In the genomic region with DNA sequence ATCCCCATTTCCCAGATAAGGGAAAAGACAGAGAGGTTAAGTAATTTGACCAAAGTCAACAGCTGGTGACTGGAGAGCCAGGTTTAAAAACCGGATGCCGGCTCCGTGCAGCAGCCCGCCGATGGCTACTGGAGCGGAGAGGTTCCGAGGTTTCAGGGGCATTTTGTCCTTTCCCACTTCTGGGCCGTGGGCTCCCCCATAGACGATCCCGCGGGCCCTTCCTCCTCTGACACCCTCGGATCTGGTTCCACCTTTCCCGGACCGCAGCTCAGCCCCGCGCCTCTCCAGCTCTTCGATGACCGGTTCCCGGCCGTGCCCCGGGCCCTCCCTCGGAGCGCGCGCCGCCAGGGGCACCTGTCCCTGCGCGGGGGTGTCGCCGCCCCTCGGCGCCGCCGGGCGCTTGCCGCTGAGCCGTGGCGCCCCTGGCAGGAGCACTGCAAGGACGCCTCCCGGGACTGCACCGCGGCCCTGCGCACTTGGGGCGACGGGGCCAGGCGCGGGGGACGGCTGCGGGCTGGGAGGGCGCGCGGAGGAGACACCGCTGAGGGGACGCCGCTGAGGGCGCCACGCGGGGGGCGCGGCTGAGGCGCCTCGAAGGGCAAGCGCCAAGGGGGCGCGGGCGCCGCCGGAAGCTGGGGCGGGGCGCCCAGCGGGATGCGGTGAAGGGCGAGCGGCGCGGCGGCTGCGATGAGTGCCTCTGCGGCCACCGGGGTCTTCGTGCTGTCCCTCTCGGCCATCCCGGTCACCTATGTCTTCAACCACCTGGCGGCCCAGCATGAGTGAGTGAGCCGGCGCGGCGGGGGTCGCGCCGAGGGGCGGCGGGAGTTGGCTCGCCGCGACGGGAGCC, we compare ENCODE assay signal across 8 cellular contexts. TPM values are rescaled to one million over a fixed set of nuclear protein-coding genes. Genes with fewer than 3 reads are reported as not detected.
DNase-seq lines count a peak whose midpoint lies in the region; ATAC-seq and TF ChIP-seq lines count a peak whose summit lies in the region.

Gene TM6SF1 (plus strand): TSS at position 652 of the 847 bp plus-strand sequence. CDS start 36 bp downstream, at position 688.

- no peaks in the 10 kb centered on the region for H3K36me3 ChIP-seq in breast epithelium
- no peaks in the 10 kb centered on the region for H3K36me3 ChIP-seq in mammary epithelial cell (ENCODE audit: insufficient read depth, low read length)
- H3K36me3 ChIP-seq in kidney epithelial cell (ENCODE audit: control insufficient read depth, insufficient read depth, low read length) = no peaks in the 10 kb centered on the region

- peak within 1 kb of the TSS in 1 of 2 donors; percentile 51 for H3K27ac ChIP-seq in breast epithelium
- H3K27ac ChIP-seq in mammary epithelial cell (ENCODE audit: insufficient read depth, low read depth, low read length) = no peak within 1 kb of the TSS

- peaks cover 6% of the 10 kb centered on the region for H3K27me3 Mint-ChIP-seq in MCF 10A (ENCODE audit: insufficient read depth, unreplicated experiment)
- peaks cover 55% of the 10 kb centered on the region for H3K27me3 Mint-ChIP-seq in stimulated activated naive CD8-positive, alpha-beta T cell treated with anti-CD3 and anti-CD28 coated beads, Interleukin-15, Interleukin-2, amounts not matched to agents 100 ng/mL and 50 ng/mL, for 24 hours

- no peak for TF ChIP-seq CTCF in breast epithelium (IDR thresholded peaks at IDR 0.05)
- no peak for TF ChIP-seq CTCF in MCF 10A (IDR thresholded peaks at IDR 0.05; ENCODE audit: unreplicated experiment)
- no peak for TF ChIP-seq CTCF in mammary epithelial cell (conservative IDR thresholded peaks at IDR 0.05 in 1 of 2, IDR thresholded peaks at IDR 0.05 in 1 of 2; ENCODE audit: extremely low read depth in 1 of 2, insufficient read depth in 1 of 2, low read depth in 1 of 2, low read length in 2 of 2)
- TF ChIP-seq CTCF in kidney epithelial cell (IDR thresholded peaks at IDR 0.05; ENCODE audit: insufficient read depth, low read length, poor library complexity, severe bottlenecking) = no peak

- H3K4me3 ChIP-seq in breast epithelium (peak within 1 kb of the TSS; percentile 51 to 73 (median 53)), mammary epithelial cell (replicated peaks in 1 of 3; ENCODE audit: insufficient read depth in 1 of 3, low read depth in 2 of 3, low read length in 3 of 3) (peak within 1 kb of the TSS; percentile 18 to 51 (median 26)), kidney epithelial cell (ENCODE audit: low read depth, low read length) (peak within 1 kb of the TSS; percentile 37)

- no peak within 1 kb of the TSS for H3K4me3 Mint-ChIP-seq in MCF 10A (ENCODE audit: unreplicated experiment)
- H3K4me3 Mint-ChIP-seq in stimulated activated naive CD8-positive, alpha-beta T cell treated with anti-CD3 and anti-CD28 coated beads, Interleukin-15, Interleukin-2, amounts not matched to agents 100 ng/mL and 50 ng/mL, for 24 hours = peak within 1 kb of the TSS; percentile 83

- CTCF ChIA-PET in MCF 10A (lab: Yijun Ruan, JAX) = no interaction called here
- CTCF ChIA-PET in mammary epithelial cell (lab: Charles Lee; ENCODE audit: low non-redundant PET) = no interaction called here

- WGBS in mammary epithelial cell (ENCODE audit: low coverage, missing lambda C conversion rate) = 4% methylated on average over 13 of the region's 97 CpGs

- H4K20me1 ChIP-seq in mammary epithelial cell (ENCODE audit: insufficient read depth, low read length) = no peaks in the 10 kb centered on the region

- H3K36me3 Mint-ChIP-seq in MCF 10A (ENCODE audit: insufficient read depth, unreplicated experiment) = no peaks in the 10 kb centered on the region
- no peaks in the 10 kb centered on the region for H3K36me3 Mint-ChIP-seq in stimulated activated naive CD8-positive, alpha-beta T cell treated with anti-CD3 and anti-CD28 coated beads, Interleukin-15, Interleukin-2, amounts not matched to agents 100 ng/mL and 50 ng/mL, for 24 hours (ENCODE audit: low read depth)

- no TSS peak for BruUV-seq in MCF 10A (replicated peaks; lab: Mats Ljungman, UMichigan)
- no TSS peak for BruUV-seq in mammary epithelial cell (replicated peaks; lab: Mats Ljungman, UMichigan)

- H3K4me1 ChIP-seq in breast epithelium (peaks cover 0 to 4% of the 10 kb centered on the region in 2 donors), mammary epithelial cell (ENCODE audit: insufficient read depth, low read length) (peaks cover 12% of the 10 kb centered on the region)

- H3K9me3 ChIP-seq in breast epithelium = no peaks in the 10 kb centered on the region
- H3K9me3 ChIP-seq in mammary epithelial cell (replicated peaks; ENCODE audit: insufficient read depth, low read length) = no peaks in the 10 kb centered on the region

- H3K4me1 Mint-ChIP-seq in MCF 10A (ENCODE audit: insufficient read depth, unreplicated experiment) = peaks cover 7% of the 10 kb centered on the region
- H3K4me1 Mint-ChIP-seq in stimulated activated naive CD8-positive, alpha-beta T cell treated with anti-CD3 and anti-CD28 coated beads, Interleukin-15, Interleukin-2, amounts not matched to agents 100 ng/mL and 50 ng/mL, for 24 hours (ENCODE audit: low read depth) = peaks cover 19% of the 10 kb centered on the region

- ATAC-seq in HG03095 (IDR thresholded peaks at IDR 0.05; ENCODE audit: unreplicated experiment) (no peak), HG03565 (IDR thresholded peaks at IDR 0.05; ENCODE audit: unreplicated experiment) (no peak)

- H3K27me3 ChIP-seq in breast epithelium (peaks cover 0 to 35% of the 10 kb centered on the region in 2 donors), mammary epithelial cell (ENCODE audit: insufficient read depth, low read length) (peaks cover 12% of the 10 kb centered on the region), kidney epithelial cell (ENCODE audit: control insufficient read depth, insufficient read depth, low read length) (peaks cover 11% of the 10 kb centered on the region)

- in situ Hi-C loops in mammary epithelial cell (cut with MboI; ENCODE audit: low sequenced_read_pairs in 2 of 2) = no loop called here

- intact Hi-C loops in breast epithelium (cut with DNase I; ENCODE audit: low total_unique reads) = no loop called here
- intact Hi-C loops in MCF 10A (cut with micrococcal nuclease) = no loop called here
- intact Hi-C loops in mammary epithelial cell (cut with micrococcal nuclease) = no loop called here

- peak within 1 kb of the TSS; percentile 95 for H3K4me2 ChIP-seq in mammary epithelial cell (ENCODE audit: insufficient read depth, low read depth, low read length)

- peaks cover 9% of the 10 kb centered on the region for H3K9me3 Mint-ChIP-seq in MCF 10A (ENCODE audit: unreplicated experiment)
- no peaks in the 10 kb centered on the region for H3K9me3 Mint-ChIP-seq in stimulated activated naive CD8-positive, alpha-beta T cell treated with anti-CD3 and anti-CD28 coated beads, Interleukin-15, Interleukin-2, amounts not matched to agents 100 ng/mL and 50 ng/mL, for 24 hours

- H3K9ac ChIP-seq in mammary epithelial cell (ENCODE audit: insufficient read depth, low read length) = no peak within 1 kb of the TSS

- POLR2A ChIA-PET in MCF 10A (lab: Yijun Ruan, JAX) = no interaction called here

- TF ChIP-seq POLR2A in breast epithelium (IDR thresholded peaks at IDR 0.05) = no peak

- no peak for DNase-seq in breast epithelium (ENCODE audit: low spot score in 2 of 2)
- no peak for DNase-seq in MCF 10A (ENCODE audit: unreplicated experiment)
- peak; percentile 37 to 64 for DNase-seq in NCI-H1930 (lab: John Stamatoyannopoulos, UW)
- DNase-seq in mammary epithelial cell = no peak
- DNase-seq in kidney epithelial cell (ENCODE audit: low read depth) = no peak

- peak within 1 kb of the TSS; percentile 84 for H2AFZ ChIP-seq in mammary epithelial cell (ENCODE audit: low read depth, low read length)

- H3K27ac Mint-ChIP-seq in MCF 10A (ENCODE audit: low read depth, unreplicated experiment) = no peak within 1 kb of the TSS
- H3K27ac Mint-ChIP-seq in stimulated activated naive CD8-positive, alpha-beta T cell treated with anti-CD3 and anti-CD28 coated beads, Interleukin-15, Interleukin-2, amounts not matched to agents 100 ng/mL and 50 ng/mL, for 24 hours = peak within 1 kb of the TSS; percentile 39

- dilution Hi-C loops in mammary epithelial cell (cut with HindIII; ENCODE audit: low sequenced_read_pairs) = no loop called here

- no peaks in the 10 kb centered on the region for H3K79me2 ChIP-seq in mammary epithelial cell (ENCODE audit: insufficient read depth, low read length)

RNA-seq across cellular contexts. Expression of gene TM6SF1, which starts in this region (rescaled TPM):
- total RNA-seq in breast epithelium = 1 to 10 TPM; 6.4 to 8.5 (median 7.3) TPM
- 0.39 TPM in 1 of 2 replicates, not detected in the other for total RNA-seq in MCF 10A (2022)
- under 1 TPM in 1 of 2 donors, not detected in 1; 0.83 TPM for total RNA-seq in mammary epithelial cell
- polyA plus RNA-seq in mammary epithelial cell = not detected
- polyA minus RNA-seq in mammary epithelial cell = not detected
- total RNA-seq in kidney epithelial cell = 17.4 and 21.4 TPM in 2 replicates

Comparison
In these comparisons a context has a peak if more than half of its experiments do, and no peak if none do; other contexts are left out.
1. DNase-seq: peak in NCI-H1930 (2 of 2); none in breast epithelium (0 of 2), MCF 10A (single experiment), mammary epithelial cell (single experiment) and kidney epithelial cell (single experiment).
2. Peak in every context shown above with its lines, with median percentiles within 50 percentile points of each other: H3K4me3 ChIP-seq.